31 cellular contexts compared by ENCODE assay signal in genomic region chr7:158846304-158846703, GRCh38.
"Had no signal": no experiment of that assay in that cellular context is flagged by ENCODE, and none has a peak within 500 bp of the region (broad histone marks: within the 10 kb centered on the region; RNA-seq: fewer than 3 reads in every experiment).

No MANE protein-coding gene starts in this region.

- H3K36me3 ChIP-seq: esophagus squamous epithelium, left ventricle myocardium inferior, neural progenitor cell, right atrium auricular region, stomach, thyroid gland, upper lobe of right lung, WERI-Rb-1 had no signal

- H2AFZ ChIP-seq: neural progenitor cell had no signal

- H3K27me3 Mint-ChIP-seq: activated CD8-positive, alpha-beta memory T cell treated with anti-CD3 and anti-CD28 coated beads, Interleukin-2, amount 10 ng/mL, durations not matched to agents 7 days and 5 days; activated naive CD8-positive, alpha-beta T cell; stimulated activated naive B cell treated with anti-CD40 and anti-IgM and Interleukin-4, amounts not matched to agents 10 μg/mL and 1 μg/mL and 100 μg/mL, for 72 hours had no signal

- H3K27ac ChIP-seq: epithelial cell of prostate, esophagus squamous epithelium, neural progenitor cell, right atrium auricular region, thyroid gland, WERI-Rb-1 had no signal

- H3K9me3 ChIP-seq: esophagus squamous epithelium, left ventricle myocardium inferior, right atrium auricular region, stomach, thyroid gland, upper lobe of right lung had no signal

- H3K4me2 ChIP-seq: neural progenitor cell, smooth muscle cell had no signal

- ATAC-seq: activated CD4-positive, CD25-positive, alpha-beta regulatory T cell treated with anti-CD3 and anti-CD28 coated beads, Interleukin-2, amount 50 U/mL, for 24 hours; activated CD8-positive, alpha-beta memory T cell treated with anti-CD3 and anti-CD28 coated beads, Interleukin-2, amount 10 ng/mL, durations not matched to agents 7 days and 5 days; naive thymus-derived CD4-positive, alpha-beta T cell; stimulated activated naive B cell treated with anti-CD40 and anti-IgM and Interleukin-4, amounts not matched to agents 10 μg/mL and 1 μg/mL and 100 μg/mL, for 72 hours; upper lobe of right lung had no signal

- DNase-seq: activated CD4-positive, alpha-beta memory T cell treated with anti-CD3 and anti-CD28 coated beads, Interleukin-2, amount 10 ng/mL, durations not matched to agents 7 days and 5 days; activated CD4-positive, alpha-beta T cell treated with anti-CD3 and anti-CD28 coated beads, Interleukin-2, amount 10 ng/mL, durations not matched to agents 7 days and 5 days; activated CD8-positive, alpha-beta memory T cell treated with anti-CD3 and anti-CD28 coated beads, Interleukin-2, amount 10 ng/mL, durations not matched to agents 7 days and 5 days; activated naive CD4-positive, alpha-beta T cell; anterior cingulate cortex; dermis blood vessel endothelial cell; effector CD4-positive, alpha-beta T cell; esophagus squamous epithelium; foreskin melanocyte; glutamatergic neuron; left ventricle myocardium inferior; naive thymus-derived CD4-positive, alpha-beta T cell; occipital lobe; stimulated activated CD4-positive, alpha-beta T cell treated with anti-CD3 and anti-CD28 coated beads, Interleukin-1b, Interleukin-23, amount 100 ng/mL, for 48 hours; stimulated activated CD4-positive, alpha-beta T cell treated with anti-CD3 and anti-CD28 coated beads, Interleukin-4, amount 100 ng/mL, for 4 hours; stimulated activated CD8-positive, alpha-beta memory T cell treated with anti-CD3 and anti-CD28 coated beads, Interleukin-4, amount 100 ng/mL, for 48 hours; stimulated activated naive B cell treated with anti-CD40 and anti-IgM and Interleukin-4, amounts not matched to agents 10 μg/mL and 1 μg/mL and 100 μg/mL, for 72 hours; stomach; T-helper 9 cell; thyroid gland; upper lobe of right lung; WERI-Rb-1 had no signal

- H3K27me3 ChIP-seq: esophagus squamous epithelium, neural progenitor cell, right atrium auricular region, stomach, thyroid gland, upper lobe of right lung had no signal

- H3K27ac Mint-ChIP-seq: mesothelial cell of epicardium; neural progenitor cell; stimulated activated naive B cell treated with anti-CD40 and anti-IgM and Interleukin-4, amounts not matched to agents 10 μg/mL and 1 μg/mL and 100 μg/mL, for 72 hours had no signal

- H3K9me3 Mint-ChIP-seq: central memory CD8-positive, alpha-beta T cell; stimulated activated naive B cell treated with anti-CD40 and anti-IgM and Interleukin-4, amounts not matched to agents 10 μg/mL and 1 μg/mL and 100 μg/mL, for 72 hours had no signal

- H3K4me3 Mint-ChIP-seq: mesothelial cell of epicardium; neural progenitor cell; stimulated activated naive B cell treated with anti-CD40 and anti-IgM and Interleukin-4, amounts not matched to agents 10 μg/mL and 1 μg/mL and 100 μg/mL, for 72 hours had no signal

- H3K36me3 Mint-ChIP-seq: activated naive CD8-positive, alpha-beta T cell; mesothelial cell of epicardium; neural progenitor cell; stimulated activated naive B cell treated with anti-CD40 and anti-IgM and Interleukin-4, amounts not matched to agents 10 μg/mL and 1 μg/mL and 100 μg/mL, for 72 hours had no signal

- H3K4me3 ChIP-seq: esophagus squamous epithelium, neural progenitor cell, right atrium auricular region, smooth muscle cell, stomach, thyroid gland, upper lobe of right lung had no signal

- H3K4me1 Mint-ChIP-seq: stimulated activated naive B cell treated with anti-CD40 and anti-IgM and Interleukin-4, amounts not matched to agents 10 μg/mL and 1 μg/mL and 100 μg/mL, for 72 hours had no signal

- H3K4me1 ChIP-seq: neural progenitor cell had no signal

- FAIRE-seq: bronchial epithelial cell had no signal

- H3K9ac ChIP-seq: neural progenitor cell had no signal
